In genomic region chr5:130198927-130199326, GRCh38 we compare ENCODE assay signal across 10 cellular contexts.
DNase-seq lines count a peak whose midpoint lies in the region; ATAC-seq and TF ChIP-seq lines count a peak whose summit lies in the region.
"Had no signal": no experiment of that assay in that cellular context is flagged by ENCODE, and none has a peak within 500 bp of the region (broad histone marks: within the 10 kb centered on the region; RNA-seq: fewer than 3 reads in every experiment).

No MANE protein-coding gene starts in this region.

- H3K9me3 ChIP-seq in CD8-positive, alpha-beta T cell (ENCODE audit: low read length), result no peaks in the 10 kb centered on the region

- H3K36me3 ChIP-seq in CD8-positive, alpha-beta T cell (ENCODE audit: insufficient read depth, low read length), result no peaks in the 10 kb centered on the region

- no peak overlapping the region for H3K4me3 ChIP-seq in AG04449 (ENCODE audit: low read depth, low read length)
- H3K4me3 ChIP-seq in CD8-positive, alpha-beta T cell (ENCODE audit: low read depth, low read length), result no peak overlapping the region

- peaks cover 1 to 21% of the 10 kb centered on the region in 2 donors for H3K9me3 Mint-ChIP-seq in effector memory CD8-positive, alpha-beta T cell
- H3K9me3 Mint-ChIP-seq in CD8-positive, alpha-beta T cell, result peaks cover 2% of the 10 kb centered on the region

- no peaks in the 10 kb centered on the region for H3K4me1 ChIP-seq in CD8-positive, alpha-beta T cell (ENCODE audit: insufficient read depth, low read length)

- no peaks in the 10 kb centered on the region for H3K36me3 Mint-ChIP-seq in effector memory CD8-positive, alpha-beta T cell (ENCODE audit: insufficient read depth)
- H3K36me3 Mint-ChIP-seq in CD8-positive, alpha-beta T cell, result no peaks in the 10 kb centered on the region

- no peak overlapping the region for H3K27ac ChIP-seq in CD8-positive, alpha-beta T cell (ENCODE audit: low read depth, low read length)

- DNase-seq in AG04449 (ENCODE audit: low read depth, low spot score) (no peak), HT-29 (ENCODE audit: low spot score) (peak; percentile 65), dermis blood vessel endothelial cell (peak; percentile 27), NCI-H1105 treated with DMSO at 0.1 percent for 48 hours (lab: John Stamatoyannopoulos, UW) (no peak)
- no peak for DNase-seq in effector memory CD8-positive, alpha-beta T cell
- DNase-seq in CD8-positive, alpha-beta T cell, result no peak
- DNase-seq: DND-41, NCI-H1048 had no signal

- TF ChIP-seq CTCF in AG04449 (IDR thresholded peaks at IDR 0.05; ENCODE audit: insufficient read depth, low read length, missing control alignments), result peak; percentile 26
- TF ChIP-seq CTCF in CD8-positive, alpha-beta T cell (IDR thresholded peaks at IDR 0.05), result no peak

- H3K4me1 Mint-ChIP-seq in effector memory CD8-positive, alpha-beta T cell (ENCODE audit: low read depth in 2 of 2), result no peaks in the 10 kb centered on the region
- H3K4me1 Mint-ChIP-seq in CD8-positive, alpha-beta T cell (ENCODE audit: low read depth), result no peaks in the 10 kb centered on the region

- H3K27me3 ChIP-seq in CD8-positive, alpha-beta T cell (ENCODE audit: insufficient read depth, low read length), result no peaks in the 10 kb centered on the region

- no peak overlapping the region for H3K4me3 Mint-ChIP-seq in effector memory CD8-positive, alpha-beta T cell
- no peak overlapping the region for H3K4me3 Mint-ChIP-seq in CD8-positive, alpha-beta T cell

- peaks cover 0 to 9% of the 10 kb centered on the region in 2 donors for H3K27me3 Mint-ChIP-seq in effector memory CD8-positive, alpha-beta T cell
- peaks cover 11% of the 10 kb centered on the region for H3K27me3 Mint-ChIP-seq in CD8-positive, alpha-beta T cell (ENCODE audit: low read depth)

- peak; percentile 55 for ATAC-seq in GM18508 (IDR thresholded peaks at IDR 0.05; ENCODE audit: insufficient read depth, unreplicated experiment)
- ATAC-seq in GM21528 (IDR thresholded peaks at IDR 0.05; ENCODE audit: low FRiP score, unreplicated experiment), result no peak
- no peak for ATAC-seq in effector memory CD8-positive, alpha-beta T cell (replicated peaks)
- ATAC-seq in CD8-positive, alpha-beta T cell, result no peak

- CTCF ChIA-PET in AG04449 (lab: Yijun Ruan, JAX), result interaction anchor here (1.1 kb wide), 1 partner anchor 39 kb away, joined by 4 read pairs; no protein-coding TSS in a partner anchor
- CTCF ChIA-PET in CD8-positive, alpha-beta T cell (lab: Charles Lee), result no interaction called here

- intact Hi-C loops in CD8-positive, alpha-beta T cell (cut with DNase I, micrococcal nuclease), result no loop called here

- POLR2A ChIA-PET in AG04449 (lab: Yijun Ruan, JAX), result no interaction called here
- POLR2A ChIA-PET in CD8-positive, alpha-beta T cell (lab: Charles Lee), result no interaction called here

- H3K27ac Mint-ChIP-seq in effector memory CD8-positive, alpha-beta T cell, result no peak overlapping the region
- H3K27ac Mint-ChIP-seq in CD8-positive, alpha-beta T cell, result no peak overlapping the region

Comparison
In these comparisons a context has a peak if more than half of its experiments do, and no peak if none do; other contexts are left out.
1. DNase-seq: peak in HT-29 (single experiment) and dermis blood vessel endothelial cell (single experiment); none in AG04449 (single experiment), NCI-H1105 treated with DMSO at 0.1 percent for 48 hours (single experiment), effector memory CD8-positive, alpha-beta T cell (0 of 3) and CD8-positive, alpha-beta T cell (0 of 7).